In the genomic region with DNA sequence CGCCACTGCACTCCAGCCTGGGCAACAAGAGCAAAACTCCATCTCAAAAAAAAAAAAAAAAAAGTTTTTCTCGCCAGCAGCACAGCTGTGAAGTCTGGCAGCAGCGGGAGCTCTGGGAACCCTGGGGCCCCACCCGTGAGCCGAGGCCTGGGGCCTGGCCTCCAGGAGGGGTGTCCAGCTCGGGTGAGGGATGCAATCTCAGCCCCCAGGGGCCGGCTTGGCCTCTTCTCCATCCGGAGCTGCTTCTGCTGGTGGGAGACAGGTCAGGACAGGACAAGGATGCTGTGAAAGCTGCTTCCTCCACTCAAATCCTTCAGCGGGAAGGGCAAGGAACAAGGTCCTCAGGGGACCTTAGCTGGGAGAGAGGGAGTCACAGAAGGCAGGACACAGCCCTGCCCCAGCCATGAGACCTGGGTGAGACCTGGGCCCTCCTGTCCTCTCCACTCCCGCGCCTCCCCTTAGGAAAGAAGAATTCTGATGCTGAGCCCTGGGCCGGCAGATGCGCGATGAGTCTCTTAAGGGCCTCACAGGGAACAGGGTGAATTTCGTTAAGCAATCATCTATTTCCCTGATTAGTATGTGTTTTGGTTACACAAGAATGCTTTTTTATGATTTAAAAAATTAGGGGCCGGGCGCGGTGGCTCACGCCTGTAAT, we compare ENCODE assay signal across 20 cellular contexts. TPM values are rescaled to one million over a fixed set of nuclear protein-coding genes. Genes with fewer than 3 reads are reported as not detected.
DNase-seq lines count a peak whose midpoint lies in the region; ATAC-seq and TF ChIP-seq lines count a peak whose summit lies in the region.
"Had no signal": no experiment of that assay in that cellular context is flagged by ENCODE, and none has a peak within 500 bp of the region (broad histone marks: within the 10 kb centered on the region; RNA-seq: fewer than 3 reads in every experiment).

No MANE protein-coding gene starts in this region.

- peak overlapping the region; percentile 75 for H3K27ac ChIP-seq in WERI-Rb-1
- peak overlapping the region in 1 of 4 donors; percentile 27 for H3K27ac ChIP-seq in sigmoid colon
- H3K27ac ChIP-seq: C4-2B had no signal

- WGBS in sigmoid colon, 2 donors = 71 to 77% methylated on average over 19 of the region's 19 CpGs

- no peaks in the 10 kb centered on the region for H3K36me3 Mint-ChIP-seq in CD14-positive monocyte
- no peaks in the 10 kb centered on the region for H3K36me3 Mint-ChIP-seq in stimulated activated effector memory CD8-positive, alpha-beta T cell treated with anti-CD3 and anti-CD28 coated beads, Interleukin-12 subunit alpha, Interleukin-12 subunit beta, amount 100 ng/mL, for 72 hours
- H3K36me3 Mint-ChIP-seq: immature natural killer cell had no signal

- no peaks in the 10 kb centered on the region for H3K4me1 Mint-ChIP-seq in CD14-positive monocyte
- H3K4me1 Mint-ChIP-seq in stimulated activated effector memory CD8-positive, alpha-beta T cell treated with anti-CD3 and anti-CD28 coated beads, Interleukin-12 subunit alpha, Interleukin-12 subunit beta, amount 100 ng/mL, for 72 hours = no peaks in the 10 kb centered on the region
- H3K4me1 Mint-ChIP-seq: activated B cell treated with CpG ODN at 0.5 μM for 24 hours; activated CD4-positive, alpha-beta memory T cell treated with anti-CD3 and anti-CD28 coated beads, Interleukin-2, amount 10 ng/mL, durations not matched to agents 7 days and 5 days; immature natural killer cell had no signal

- TF ChIP-seq EP300 in sigmoid colon (IDR thresholded peaks at IDR 0.05) = no peak

- DNase-seq in CD14-positive monocyte (ENCODE audit: low spot score) = peak; percentile 6
- DNase-seq in WERI-Rb-1 = peak; percentile 81
- peak; percentile 93 for DNase-seq in left ventricle myocardium superior
- peak; percentile 80 for DNase-seq in sigmoid colon
- no peak for DNase-seq in NCI-H187 (lab: John Stamatoyannopoulos, UW)
- DNase-seq in NCI-H1930 (lab: John Stamatoyannopoulos, UW) = no peak
- no peak for DNase-seq in NK-92 treated with Interleukin-12 subunit alpha and Interleukin-12 subunit beta, amount 100 ng/mL, for 24 hours (lab: John Stamatoyannopoulos, UW)
- no peak for DNase-seq in stimulated activated effector memory CD8-positive, alpha-beta T cell treated with anti-CD3 and anti-CD28 coated beads, Interleukin-12 subunit alpha, Interleukin-12 subunit beta, amount 100 ng/mL, for 72 hours (ENCODE audit: low spot score in 2 of 2)
- DNase-seq: activated B cell treated with CpG ODN at 0.5 μM for 24 hours; activated CD4-positive, alpha-beta memory T cell treated with anti-CD3 and anti-CD28 coated beads, Interleukin-2, amount 10 ng/mL, durations not matched to agents 7 days and 5 days; amniotic stem cell; immature natural killer cell; Kasumi-1; NCI-H2029 treated with DMSO at 0.1 percent for 48 hours; NCI-H446 treated with DMSO at 0.1 percent for 48 hours; stimulated activated CD4-positive, alpha-beta T cell treated with anti-CD3 and anti-CD28 coated beads, Interleukin-4, amount 100 ng/mL, for 24 hours; T-helper 9 cell had no signal

- TF ChIP-seq CTCF in CD14-positive monocyte (IDR thresholded peaks at IDR 0.05) (no peak), WERI-Rb-1 (IDR thresholded peaks at IDR 0.05; ENCODE audit: low read depth, low read length) (no peak), sigmoid colon (IDR thresholded peaks at IDR 0.05) (no peak)

- intact Hi-C loops in CD14-positive monocyte (cut with micrococcal nuclease) = no loop called here
- intact Hi-C loops in left ventricle myocardium superior (cut with micrococcal nuclease) = no loop called here
- intact Hi-C loops in sigmoid colon (cut with DNase I) = no loop called here

- H3K36me3 ChIP-seq in WERI-Rb-1 = no peaks in the 10 kb centered on the region
- H3K36me3 ChIP-seq in sigmoid colon = no peaks in the 10 kb centered on the region

- H3K4me3 ChIP-seq in WERI-Rb-1 (ENCODE audit: low read depth, low read length) = no peak overlapping the region
- H3K4me3 ChIP-seq in sigmoid colon = no peak overlapping the region

- no peaks in the 10 kb centered on the region for H3K4me1 ChIP-seq in sigmoid colon

- no peak overlapping the region for H3K4me3 Mint-ChIP-seq in CD14-positive monocyte
- H3K4me3 Mint-ChIP-seq in stimulated activated effector memory CD8-positive, alpha-beta T cell treated with anti-CD3 and anti-CD28 coated beads, Interleukin-12 subunit alpha, Interleukin-12 subunit beta, amount 100 ng/mL, for 72 hours = no peak overlapping the region
- H3K4me3 Mint-ChIP-seq: activated B cell treated with CpG ODN at 0.5 μM for 24 hours; activated CD4-positive, alpha-beta memory T cell treated with anti-CD3 and anti-CD28 coated beads, Interleukin-2, amount 10 ng/mL, durations not matched to agents 7 days and 5 days; dendritic cell treated with granulocyte-macrophage colony-stimulating factor and Interleukin-4, amounts not matched to agents 40 ng/mL and 50 ng/mL, for 4 days; immature natural killer cell; stimulated activated naive CD8-positive, alpha-beta T cell treated with anti-CD3 and anti-CD28 coated beads, Interleukin-15, Interleukin-2, amounts not matched to agents 100 ng/mL and 50 ng/mL, for 24 hours had no signal

- H3K27me3 ChIP-seq in WERI-Rb-1 (ENCODE audit: insufficient read depth, low read depth, severe bottlenecking) = no peaks in the 10 kb centered on the region
- H3K27me3 ChIP-seq in sigmoid colon = no peaks in the 10 kb centered on the region

- no peak overlapping the region for H3K27ac Mint-ChIP-seq in CD14-positive monocyte
- H3K27ac Mint-ChIP-seq in stimulated activated effector memory CD8-positive, alpha-beta T cell treated with anti-CD3 and anti-CD28 coated beads, Interleukin-12 subunit alpha, Interleukin-12 subunit beta, amount 100 ng/mL, for 72 hours = no peak overlapping the region
- H3K27ac Mint-ChIP-seq: activated B cell treated with CpG ODN at 0.5 μM for 24 hours; activated CD4-positive, alpha-beta memory T cell treated with anti-CD3 and anti-CD28 coated beads, Interleukin-2, amount 10 ng/mL, durations not matched to agents 7 days and 5 days; dendritic cell treated with granulocyte-macrophage colony-stimulating factor and Interleukin-4, amounts not matched to agents 40 ng/mL and 50 ng/mL, for 4 days; immature natural killer cell; stimulated activated naive CD8-positive, alpha-beta T cell treated with anti-CD3 and anti-CD28 coated beads, Interleukin-15, Interleukin-2, amounts not matched to agents 100 ng/mL and 50 ng/mL, for 24 hours had no signal

- peaks cover 0 to 3% (median 0%) of the 10 kb centered on the region in 7 donors for H3K9me3 Mint-ChIP-seq in CD14-positive monocyte
- no peaks in the 10 kb centered on the region for H3K9me3 Mint-ChIP-seq in stimulated activated effector memory CD8-positive, alpha-beta T cell treated with anti-CD3 and anti-CD28 coated beads, Interleukin-12 subunit alpha, Interleukin-12 subunit beta, amount 100 ng/mL, for 72 hours
- H3K9me3 Mint-ChIP-seq: activated B cell treated with CpG ODN at 0.5 μM for 24 hours; activated CD4-positive, alpha-beta memory T cell treated with anti-CD3 and anti-CD28 coated beads, Interleukin-2, amount 10 ng/mL, durations not matched to agents 7 days and 5 days; dendritic cell treated with granulocyte-macrophage colony-stimulating factor and Interleukin-4, amounts not matched to agents 40 ng/mL and 50 ng/mL, for 4 days; immature natural killer cell; stimulated activated naive CD8-positive, alpha-beta T cell treated with anti-CD3 and anti-CD28 coated beads, Interleukin-15, Interleukin-2, amounts not matched to agents 100 ng/mL and 50 ng/mL, for 24 hours had no signal

- TF ChIP-seq POLR2A in sigmoid colon (IDR thresholded peaks at IDR 0.05) = no peak

- peaks cover 0 to 4% (median 1%) of the 10 kb centered on the region in 3 donors for H3K27me3 Mint-ChIP-seq in CD14-positive monocyte (ENCODE audit: low read depth in 3 of 3)
- H3K27me3 Mint-ChIP-seq: dendritic cell treated with granulocyte-macrophage colony-stimulating factor and Interleukin-4, amounts not matched to agents 40 ng/mL and 50 ng/mL, for 4 days; stimulated activated naive CD8-positive, alpha-beta T cell treated with anti-CD3 and anti-CD28 coated beads, Interleukin-15, Interleukin-2, amounts not matched to agents 100 ng/mL and 50 ng/mL, for 24 hours had no signal

- ATAC-seq in left ventricle myocardium superior = peak; percentile 91
- ATAC-seq in stimulated activated effector memory CD8-positive, alpha-beta T cell treated with anti-CD3 and anti-CD28 coated beads, Interleukin-12 subunit alpha, Interleukin-12 subunit beta, amount 100 ng/mL, for 72 hours = no peak

- H3K9me3 ChIP-seq in WERI-Rb-1 (ENCODE audit: severe bottlenecking) = no peaks in the 10 kb centered on the region
- H3K9me3 ChIP-seq in sigmoid colon = no peaks in the 10 kb centered on the region

RNA-seq across cellular contexts. Expression of gene PLPP7, which starts 30.6 kb away (rescaled TPM):
- 1 to 10 TPM; 1.5 to 3.1 TPM for polyA plus RNA-seq in CD14-positive monocyte
- total RNA-seq in left ventricle myocardium superior = 127 TPM
- total RNA-seq in sigmoid colon = 10 to 100 TPM; 14.3 to 31.9 (median 16.8) TPM
- polyA plus RNA-seq in sigmoid colon = 1 to 10 TPM in 2 of 3 donors, under 1 TPM in 1; 0.46 to 1.8 (median 1.5) TPM
- total RNA-seq: activated CD4-positive, alpha-beta memory T cell treated with anti-CD3 and anti-CD28 coated beads, Interleukin-2, amount 10 ng/mL, durations not matched to agents 7 days and 5 days had no signal

RNA-seq across cellular contexts. Expression of gene FAM78A, which starts 43.8 kb away (rescaled TPM):
- 1 to 10 TPM; 6.4 to 7.2 TPM for polyA plus RNA-seq in CD14-positive monocyte
- 69.1 TPM for total RNA-seq in left ventricle myocardium superior
- total RNA-seq in sigmoid colon = 1 to 10 TPM; 1.2 to 3.0 (median 2.2) TPM
- 10 to 100 TPM in 1 of 3 donors, 1 to 10 TPM in 1, under 1 TPM in 1; 0.60 to 11.9 (median 1.4) TPM for polyA plus RNA-seq in sigmoid colon

Comparison
In these comparisons a context has a peak if more than half of its experiments do, and no peak if none do; other contexts are left out.
1. DNase-seq: peak in CD14-positive monocyte (single experiment), WERI-Rb-1 (single experiment), left ventricle myocardium superior (single experiment) and sigmoid colon (single experiment); none in NCI-H187 (0 of 2), NCI-H1930 (0 of 2), NK-92 treated with Interleukin-12 subunit alpha and Interleukin-12 subunit beta, amount 100 ng/mL, for 24 hours (single experiment) and stimulated activated effector memory CD8-positive, alpha-beta T cell treated with anti-CD3 and anti-CD28 coated beads, Interleukin-12 subunit alpha, Interleukin-12 subunit beta, amount 100 ng/mL, for 72 hours (0 of 2).
2. RNA of gene FAM78A, which starts 43.8 kb away (total RNA-seq): 69.1 TPM in left ventricle myocardium superior (single experiment); 1.2 to 3.0 TPM in sigmoid colon; every median in the first group is over 10 times any median in the second.